16 cellular contexts compared by ENCODE assay signal in the genomic region with DNA sequence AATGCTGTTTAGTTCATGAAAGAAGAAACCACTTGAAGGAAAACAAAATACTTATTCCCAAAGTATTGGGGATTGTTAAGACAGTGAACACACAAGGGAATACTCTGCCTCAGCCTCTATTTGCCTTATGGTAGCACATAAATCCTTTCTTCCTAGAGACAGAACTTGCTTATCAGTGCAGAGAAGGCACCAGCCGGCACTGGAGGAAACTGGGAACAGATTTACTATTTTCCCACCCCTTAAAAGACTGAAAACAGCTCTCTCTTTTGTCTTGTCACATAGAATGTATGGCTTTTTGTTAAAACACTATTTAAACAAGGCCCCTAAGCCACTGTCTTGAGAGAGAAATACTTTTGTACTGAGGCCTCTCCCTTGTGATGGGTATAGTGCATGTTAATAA. TPM values are rescaled to one million over a fixed set of nuclear protein-coding genes. Genes with fewer than 3 reads are reported as not detected.
"Had no signal": no experiment of that assay in that cellular context is flagged by ENCODE, and none has a peak within 500 bp of the region (broad histone marks: within the 10 kb centered on the region; RNA-seq: fewer than 3 reads in every experiment).

No MANE protein-coding gene starts in this region.

- H3K36me3 ChIP-seq: cardiac muscle cell, heart left ventricle, suprapubic skin had no signal

- H3K27ac ChIP-seq: cardiac muscle cell, heart left ventricle, suprapubic skin had no signal

- DNase-seq: activated CD4-positive, alpha-beta T cell treated with anti-CD3 and anti-CD28 coated beads, Interleukin-2, amount 10 ng/mL, durations not matched to agents 24 days and 14 days; activated CD8-positive, alpha-beta T cell treated with anti-CD3 and anti-CD28 coated beads for 36 hours; activated naive CD4-positive, alpha-beta T cell; activated naive CD8-positive, alpha-beta T cell treated with anti-CD3 and anti-CD28 coated beads for 36 hours; activated T-cell treated with anti-CD3 and anti-CD28 coated beads, Interleukin-2, amount 50 U/mL, for 1 hour; amygdala; heart left ventricle; kidney glomerular epithelial cell; midbrain; stimulated activated CD4-positive, alpha-beta T cell treated with anti-CD3 and anti-CD28 coated beads, Interleukin-12 subunit alpha, Interleukin-12 subunit beta, amount 100 ng/mL, for 4 hours; stimulated activated CD4-positive, alpha-beta T cell treated with anti-CD3 and anti-CD28 coated beads, Interleukin-2, amount 100 ng/mL, for 24 hours; T-helper 1 cell; T1000 had no signal

- H3K4me1 ChIP-seq: heart left ventricle had no signal

- H3K9me3 ChIP-seq: suprapubic skin had no signal

- H3K27me3 ChIP-seq: cardiac muscle cell, heart left ventricle, suprapubic skin had no signal

- H3K4me3 ChIP-seq: cardiac muscle cell, heart left ventricle, suprapubic skin had no signal

RNA-seq across cellular contexts. Expression of gene EDIL3, which starts 40.7 kb away (rescaled TPM):
- total RNA-seq: activated CD4-positive, alpha-beta T cell treated with anti-CD3 and anti-CD28 coated beads, Interleukin-2, amount 10 ng/mL, durations not matched to agents 24 days and 14 days; activated CD8-positive, alpha-beta T cell treated with anti-CD3 and anti-CD28 coated beads for 36 hours; activated naive CD8-positive, alpha-beta T cell treated with anti-CD3 and anti-CD28 coated beads for 36 hours; activated T-helper 17 cell treated with anti-CD3 and anti-CD28 coated beads, Interleukin-2, amount 50 U/mL, for 72 hours had no signal
